8 cellular contexts compared by ENCODE assay signal in the genomic region with DNA sequence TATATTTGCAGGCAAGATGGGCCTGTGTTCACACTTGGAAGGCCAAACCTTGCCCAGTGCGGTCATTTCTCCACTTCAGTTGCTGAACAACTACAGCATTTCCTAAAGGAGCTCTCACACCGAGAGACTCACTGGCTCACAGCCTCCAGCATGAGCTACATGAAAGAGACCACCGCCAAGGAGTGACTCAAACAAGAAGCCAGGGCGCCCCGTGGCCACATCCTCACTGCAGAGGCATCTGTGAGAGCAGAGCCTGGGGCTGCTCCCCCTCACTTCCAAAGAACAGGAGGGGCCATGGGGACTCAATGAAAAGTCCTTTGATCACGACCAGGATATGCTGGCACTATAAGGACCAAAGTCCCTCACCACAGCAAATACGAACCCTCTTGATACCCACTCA. TPM values are rescaled to one million over a fixed set of nuclear protein-coding genes. Genes with fewer than 3 reads are reported as not detected.
A peak's percentile ranks its signal among the peaks of the same experiment; 100 is the strongest.
DNase-seq lines count a peak whose midpoint lies in the region; ATAC-seq and TF ChIP-seq lines count a peak whose summit lies in the region.

No MANE protein-coding gene starts in this region.

- peaks cover 9% of the 10 kb centered on the region for H3K36me3 Mint-ChIP-seq in activated CD4-positive, alpha-beta T cell treated with anti-CD3 and anti-CD28 coated beads, Interleukin-2, amount 10 ng/mL, durations not matched to agents 7 days and 5 days (ENCODE audit: low read depth)

- H3K4me3 Mint-ChIP-seq in activated CD4-positive, alpha-beta T cell treated with anti-CD3 and anti-CD28 coated beads, Interleukin-2, amount 10 ng/mL, durations not matched to agents 7 days and 5 days: peak overlapping the region; percentile 43

- no peak for TF ChIP-seq CTCF in psoas muscle (IDR thresholded peaks at IDR 0.05)

- CTCF ChIA-PET in activated CD4-positive, alpha-beta T cell treated with anti-CD3 and anti-CD28 coated beads, Interleukin-2, amount 10 ng/mL, durations not matched to agents 7 days and 5 days (lab: Charles Lee): interaction anchor here (0.6 to 1.4 kb wide), 6 partner anchors 9 to 541 kb away, joined by 3 to 4 read pairs (median 3); no protein-coding TSS in a partner anchor

- no peaks in the 10 kb centered on the region for H3K4me1 ChIP-seq in psoas muscle

- ATAC-seq in HG02678 (IDR thresholded peaks at IDR 0.05; ENCODE audit: unreplicated experiment) (peak; percentile 67), psoas muscle (no peak), GM21367 (IDR thresholded peaks at IDR 0.05; ENCODE audit: unreplicated experiment) (no peak)

- intact Hi-C loops in psoas muscle (cut with DNase I): no loop called here

- peaks cover 76% of the 10 kb centered on the region for H3K4me1 Mint-ChIP-seq in activated CD4-positive, alpha-beta T cell treated with anti-CD3 and anti-CD28 coated beads, Interleukin-2, amount 10 ng/mL, durations not matched to agents 7 days and 5 days

- H3K4me3 ChIP-seq in psoas muscle: no peak overlapping the region

- WGBS in psoas muscle, 3 donors: 79 to 87% (median 82%) methylated on average over 7 of the region's 7 CpGs

- H3K27ac Mint-ChIP-seq in activated CD4-positive, alpha-beta T cell treated with anti-CD3 and anti-CD28 coated beads, Interleukin-2, amount 10 ng/mL, durations not matched to agents 7 days and 5 days: peak overlapping the region; percentile 86

- H3K9me3 Mint-ChIP-seq in activated CD4-positive, alpha-beta T cell treated with anti-CD3 and anti-CD28 coated beads, Interleukin-2, amount 10 ng/mL, durations not matched to agents 7 days and 5 days: no peaks in the 10 kb centered on the region

- peaks cover 36% of the 10 kb centered on the region for H3K27me3 Mint-ChIP-seq in activated CD4-positive, alpha-beta T cell treated with anti-CD3 and anti-CD28 coated beads, Interleukin-2, amount 10 ng/mL, durations not matched to agents 7 days and 5 days

- H3K27me3 ChIP-seq in psoas muscle (ENCODE audit: insufficient read depth in 3 of 3, low read length in 2 of 3): peaks cover 0 to 2% (median 0%) of the 10 kb centered on the region in 3 donors

- POLR2A ChIA-PET in activated CD4-positive, alpha-beta T cell treated with anti-CD3 and anti-CD28 coated beads, Interleukin-2, amount 10 ng/mL, durations not matched to agents 7 days and 5 days (lab: Charles Lee): interaction anchor here (0.6 kb wide), 1 partner anchor 661 kb away, joined by 9 read pairs; no protein-coding TSS in a partner anchor

- no peak overlapping the region for H3K27ac ChIP-seq in psoas muscle

- no peaks in the 10 kb centered on the region for H3K9me3 ChIP-seq in psoas muscle

- DNase-seq in activated CD4-positive, alpha-beta T cell treated with anti-CD3 and anti-CD28 coated beads, Interleukin-2, amount 10 ng/mL, durations not matched to agents 7 days and 5 days: peak; percentile 89
- DNase-seq in cerebellar cortex (ENCODE audit: low spot score): peak; percentile 70
- DNase-seq in stimulated activated CD8-positive, alpha-beta memory T cell treated with anti-CD3 and anti-CD28 coated beads, Interleukin-4, amount 100 ng/mL, for 4 hours (ENCODE audit: low read depth in 2 of 2, low spot score in 1 of 2): peak; percentile 40 to 74
- DNase-seq in psoas muscle: no peak
- DNase-seq in DMS153 (lab: John Stamatoyannopoulos, UW): no peak
- DNase-seq in NCI-H128 (lab: John Stamatoyannopoulos, UW; ENCODE audit: unreplicated experiment): no peak

- H3K36me3 ChIP-seq in psoas muscle (ENCODE audit: insufficient read depth in 1 of 2, low read depth in 1 of 2): no peaks in the 10 kb centered on the region

RNA-seq across cellular contexts. Expression of gene TMEM163, which starts 50.0 kb away (rescaled TPM):
- total RNA-seq in activated CD4-positive, alpha-beta T cell treated with anti-CD3 and anti-CD28 coated beads, Interleukin-2, amount 10 ng/mL, durations not matched to agents 7 days and 5 days: not detected
- total RNA-seq in psoas muscle: under 1 TPM in 3 of 4 donors, not detected in 1; 0.24 to 0.34 (median 0.32) TPM
- under 1 TPM; 0.17 to 0.52 (median 0.19) TPM for polyA plus RNA-seq in psoas muscle

Comparison
In these comparisons a context has a peak if more than half of its experiments do, and no peak if none do; other contexts are left out.
1. DNase-seq: peak in activated CD4-positive, alpha-beta T cell treated with anti-CD3 and anti-CD28 coated beads, Interleukin-2, amount 10 ng/mL, durations not matched to agents 7 days and 5 days (single experiment), cerebellar cortex (single experiment) and stimulated activated CD8-positive, alpha-beta memory T cell treated with anti-CD3 and anti-CD28 coated beads, Interleukin-4, amount 100 ng/mL, for 4 hours (2 of 2); none in psoas muscle (0 of 2), DMS153 (single experiment) and NCI-H128 (single experiment).